ENCODE assay signal across 11 cellular contexts in genomic region chr3:19539488-19540395, GRCh38.
A peak's percentile ranks its signal among the peaks of the same experiment; 100 is the strongest.
DNase-seq lines count a peak whose midpoint lies in the region; ATAC-seq and TF ChIP-seq lines count a peak whose summit lies in the region.
"Had no signal": no experiment of that assay in that cellular context is flagged by ENCODE, and none has a peak within 500 bp of the region (broad histone marks: within the 10 kb centered on the region; RNA-seq: fewer than 3 reads in every experiment).

No MANE protein-coding gene starts in this region.

- peak; percentile 49 for ATAC-seq in GM19463 (IDR thresholded peaks at IDR 0.05; ENCODE audit: unreplicated experiment)
- ATAC-seq in HG03060 (IDR thresholded peaks at IDR 0.05; ENCODE audit: low read depth, unreplicated experiment), result peak; percentile 59

- TF ChIP-seq CTCF in GM12864 (IDR thresholded peaks at IDR 0.05; ENCODE audit: low read depth, low read length, missing control alignments) (no peak), coronary artery (IDR thresholded peaks at IDR 0.05) (no peak)

- DNase-seq in GM12864 (ENCODE audit: low read depth) (peak; percentile 33), NOMO-1 treated with dmso at 0.1 percent for 144 hours (lab: John Stamatoyannopoulos, UW; ENCODE audit: unreplicated experiment) (peak; percentile 19), DMS153 treated with DMSO at 0.1 percent for 48 hours (lab: John Stamatoyannopoulos, UW; ENCODE audit: unreplicated experiment) (no peak), A172 (ENCODE audit: low spot score) (no peak), coronary artery (ENCODE audit: low spot score) (no peak), GOT3 (lab: John Stamatoyannopoulos, UW) (no peak)
- DNase-seq: foreskin fibroblast, NCI-H2029 had no signal

- H3K27ac ChIP-seq in coronary artery, result no peak overlapping the region
- H3K27ac ChIP-seq: tibial nerve had no signal

- H3K4me3 ChIP-seq in GM12864 (ENCODE audit: low read depth, low read length) (no peak overlapping the region), coronary artery (no peak overlapping the region)
- H3K4me3 ChIP-seq: tibial nerve had no signal

Comparison
In these comparisons a context has a peak if more than half of its experiments do, and no peak if none do; other contexts are left out.
1. DNase-seq: peak in GM12864 (single experiment) and NOMO-1 treated with dmso at 0.1 percent for 144 hours (single experiment); none in DMS153 treated with DMSO at 0.1 percent for 48 hours (single experiment), A172 (single experiment), coronary artery (single experiment) and GOT3 (single experiment).